In the genomic region with DNA sequence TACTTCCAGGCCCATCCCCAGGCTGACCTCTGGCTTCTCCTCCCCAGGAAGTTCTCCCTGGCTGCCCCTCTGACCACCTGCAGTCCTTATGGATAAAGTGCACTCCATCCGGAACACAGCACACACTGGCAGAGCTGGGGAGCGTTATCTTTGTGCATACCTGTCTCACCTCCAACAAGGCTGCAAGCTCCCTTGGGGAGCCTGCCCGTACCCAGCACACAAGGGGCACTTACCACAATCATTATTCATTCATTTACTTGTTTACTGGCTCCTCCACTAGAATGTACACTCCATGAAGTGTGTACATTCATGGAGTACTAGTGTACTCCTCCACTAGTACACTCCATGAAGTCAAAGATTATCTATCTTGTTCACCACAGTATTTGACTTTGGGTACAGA, we compare ENCODE assay signal across 20 cellular contexts. TPM values are rescaled to one million over a fixed set of nuclear protein-coding genes. Genes with fewer than 3 reads are reported as not detected.
DNase-seq lines count a peak whose midpoint lies in the region; ATAC-seq and TF ChIP-seq lines count a peak whose summit lies in the region.
"Had no signal": no experiment of that assay in that cellular context is flagged by ENCODE, and none has a peak within 500 bp of the region (broad histone marks: within the 10 kb centered on the region; RNA-seq: fewer than 3 reads in every experiment).

No MANE protein-coding gene starts in this region.

- peak; percentile 62 for ATAC-seq in upper lobe of right lung
- ATAC-seq: A549, GM12878 had no signal

- H3K27ac ChIP-seq in neural progenitor cell (no peak overlapping the region), upper lobe of right lung (no peak overlapping the region), dorsolateral prefrontal cortex (no peak overlapping the region)
- H3K27ac ChIP-seq: 22Rv1, A549, C4-2B had no signal

- no peak overlapping the region for H3K4me2 ChIP-seq in neural progenitor cell
- H3K4me2 ChIP-seq: A549 had no signal

- peaks cover 7% of the 10 kb centered on the region for H3K27me3 ChIP-seq in neural progenitor cell
- H3K27me3 ChIP-seq in upper lobe of right lung, result peaks cover 5% of the 10 kb centered on the region
- no peaks in the 10 kb centered on the region for H3K27me3 ChIP-seq in dorsolateral prefrontal cortex

- H3K9ac ChIP-seq in neural progenitor cell, result no peak overlapping the region

- H3K36me3 ChIP-seq in neural progenitor cell, result no peaks in the 10 kb centered on the region
- no peaks in the 10 kb centered on the region for H3K36me3 ChIP-seq in upper lobe of right lung
- H3K36me3 ChIP-seq: HAP-1 had no signal

- H3K27me3 Mint-ChIP-seq in neural progenitor cell (ENCODE audit: insufficient read depth, low read depth) (peaks cover 10% of the 10 kb centered on the region), Calu3 (ENCODE audit: unreplicated experiment) (peaks cover 93% of the 10 kb centered on the region)

- H3K4me3 ChIP-seq in neural progenitor cell (no peak overlapping the region), upper lobe of right lung (no peak overlapping the region), dorsolateral prefrontal cortex (no peak overlapping the region)
- H3K4me3 ChIP-seq: A549, GM12878, HAP-1 had no signal

- BruUV-seq in Calu3 (replicated peaks; lab: Mats Ljungman, UMichigan), result no TSS peak

- no peak overlapping the region for H2AFZ ChIP-seq in neural progenitor cell (replicated peaks)

- peaks cover 8% of the 10 kb centered on the region for H3K4me1 ChIP-seq in neural progenitor cell
- no peaks in the 10 kb centered on the region for H3K4me1 ChIP-seq in upper lobe of right lung
- H3K4me1 ChIP-seq: A549, Caco-2, HAP-1 had no signal

- CTCF ChIA-PET in Calu3 (lab: Charles Lee), result no interaction called here

- no peaks in the 10 kb centered on the region for H3K9me3 Mint-ChIP-seq in neural progenitor cell
- peaks cover 3% of the 10 kb centered on the region for H3K9me3 Mint-ChIP-seq in Calu3 (ENCODE audit: low read depth, unreplicated experiment)
- H3K9me3 Mint-ChIP-seq: CD4-positive, alpha-beta T cell had no signal

- H3K4me3 Mint-ChIP-seq in neural progenitor cell (no peak overlapping the region), Calu3 (ENCODE audit: low read depth, unreplicated experiment) (no peak overlapping the region)
- H3K4me3 Mint-ChIP-seq: CD4-positive, alpha-beta T cell had no signal

- H3K9me3 ChIP-seq in neural progenitor cell (ENCODE audit: low read depth) (no peaks in the 10 kb centered on the region), upper lobe of right lung (no peaks in the 10 kb centered on the region)
- H3K9me3 ChIP-seq: A549, Caco-2, HAP-1 had no signal

- H3K27ac Mint-ChIP-seq in neural progenitor cell (peak overlapping the region; percentile 50), Calu3 (ENCODE audit: unreplicated experiment) (no peak overlapping the region)
- H3K27ac Mint-ChIP-seq: CD4-positive, alpha-beta T cell had no signal

- TF ChIP-seq CTCF in neural progenitor cell (IDR thresholded peaks at IDR 0.05) (no peak), upper lobe of right lung (IDR thresholded peaks at IDR 0.05) (no peak), Calu3 (IDR thresholded peaks at IDR 0.05; ENCODE audit: unreplicated experiment) (no peak), dorsolateral prefrontal cortex (IDR thresholded peaks at IDR 0.05 in 54 of 56, conservative IDR thresholded peaks at IDR 0.05 in 2 of 56; ENCODE audit: low read depth in 1 of 56, partially characterized antibody in 56 of 56) (no peak)

- peaks cover 22% of the 10 kb centered on the region for H3K4me1 Mint-ChIP-seq in neural progenitor cell
- H3K4me1 Mint-ChIP-seq in Calu3 (ENCODE audit: low read depth, unreplicated experiment), result no peaks in the 10 kb centered on the region

- intact Hi-C loops in upper lobe of right lung (cut with DNase I) (no loop called here), Calu3 (cut with micrococcal nuclease; ENCODE audit: unreplicated experiment) (no loop called here), dorsolateral prefrontal cortex (cut with DNase I) (no loop called here)

- no peaks in the 10 kb centered on the region for H4K20me1 ChIP-seq in neural progenitor cell (ENCODE audit: low read depth)

- H3K79me2 ChIP-seq in neural progenitor cell (ENCODE audit: low read depth), result no peaks in the 10 kb centered on the region

- no peaks in the 10 kb centered on the region for H3K36me3 Mint-ChIP-seq in neural progenitor cell
- H3K36me3 Mint-ChIP-seq in Calu3 (ENCODE audit: insufficient read depth, unreplicated experiment), result no peaks in the 10 kb centered on the region

- DNase-seq in DMS79 treated with DMSO at 0.1 percent for 48 hours (lab: John Stamatoyannopoulos, UW) (peak; percentile 41), DMS79 (lab: John Stamatoyannopoulos, UW) (no peak), NCI-H748 (lab: John Stamatoyannopoulos, UW; ENCODE audit: unreplicated experiment) (peak; percentile 10), NCI-H748 treated with DMSO at 0.1 percent for 48 hours (lab: John Stamatoyannopoulos, UW) (no peak), neural progenitor cell (ENCODE audit: low spot score) (no peak), upper lobe of right lung (no peak), Calu3 (no peak), dorsolateral prefrontal cortex (no peak)
- DNase-seq: AML-193; Caco-2; CD4-positive, alpha-beta T cell; DMS153; DND-41; EL had no signal

- peaks cover 12% of the 10 kb centered on the region for H3F3A ChIP-seq in neural progenitor cell (ENCODE audit: low read depth)

RNA-seq across cellular contexts. Expression of a gene that starts 30.3 kb away (rescaled TPM):
- total RNA-seq in neural progenitor cell (ENCODE audit: low replicate concordance), result not detected in 2 replicates
- total RNA-seq in upper lobe of right lung, result 0.14 TPM
- total RNA-seq in Calu3 (2022), result not detected in 2 replicates
- 10 to 100 TPM in 35 of 120 experiments, 1 to 10 TPM in 85; 2.8 to 18.5 (median 9.0) TPM for total RNA-seq in dorsolateral prefrontal cortex
- total RNA-seq: Caco-2; CD4-positive, alpha-beta T cell; GM12878; HT-29 had no signal

Comparison
In these comparisons a context has a peak if more than half of its experiments do, and no peak if none do; other contexts are left out.
1. DNase-seq: peak in DMS79 treated with DMSO at 0.1 percent for 48 hours (single experiment) and NCI-H748 (single experiment); none in DMS79 (single experiment), NCI-H748 treated with DMSO at 0.1 percent for 48 hours (single experiment), neural progenitor cell (single experiment), upper lobe of right lung (single experiment), Calu3 (single experiment) and dorsolateral prefrontal cortex (0 of 10).